8 cellular contexts compared by ENCODE assay signal in the genomic region with DNA sequence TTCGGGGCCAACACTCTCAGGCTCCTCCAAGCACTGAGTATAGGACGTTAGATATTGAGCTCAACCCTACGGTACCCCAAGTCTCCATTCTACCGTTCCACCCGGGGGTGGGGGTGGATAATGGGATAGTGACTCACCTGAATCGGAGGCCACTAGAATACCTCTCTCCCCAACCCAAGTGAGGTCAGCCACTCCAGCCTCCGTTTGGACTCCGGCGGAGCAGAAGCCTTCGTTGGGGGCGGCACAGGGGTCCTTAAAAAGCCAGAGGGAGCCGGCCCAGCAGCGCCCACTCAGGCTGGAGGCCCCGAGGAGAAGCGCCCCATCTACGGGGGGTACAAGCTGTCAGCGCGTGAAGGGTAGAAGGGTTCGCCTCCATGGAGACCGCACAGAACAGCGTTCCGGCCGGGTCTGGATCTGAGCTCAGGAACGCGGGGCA. TPM values are rescaled to one million over a fixed set of nuclear protein-coding genes. Genes with fewer than 3 reads are reported as not detected.
A peak's percentile ranks its signal among the peaks of the same experiment; 100 is the strongest.
DNase-seq lines count a peak whose midpoint lies in the region; ATAC-seq, FAIRE-seq and TF ChIP-seq lines count a peak whose summit lies in the region.

No MANE protein-coding gene starts in this region.

- H3K27me3 ChIP-seq in SJSA1 (replicated peaks) = no peaks in the 10 kb centered on the region
- no peaks in the 10 kb centered on the region for H3K27me3 ChIP-seq in thyroid gland

- 1% methylated on average over 14 to 17 of the region's 25 CpGs for WGBS in mesodermal cell (ENCODE audit: insufficient coverage in 2 of 2), 2 experiments
- WGBS in thyroid gland, 2 donors = 0 to 3% methylated on average over 21 to 25 of the region's 25 CpGs

- peak; percentile 16 for FAIRE-seq in GM12891 (lab: Jason Lieb, UNC)

- H3K36me3 ChIP-seq in SJSA1 (peaks cover 76% of the 10 kb centered on the region), mesodermal cell (ENCODE audit: control insufficient read depth, insufficient read depth, low read length) (peaks cover 64% of the 10 kb centered on the region), thyroid gland (peaks cover 13 to 14% of the 10 kb centered on the region in 2 donors)

- H3K4me1 Mint-ChIP-seq in chondrocyte (ENCODE audit: low read depth) = peaks cover 47% of the 10 kb centered on the region

- peak; percentile 3 for ATAC-seq in HG02623 (IDR thresholded peaks at IDR 0.05; ENCODE audit: unreplicated experiment)

- H3K27ac ChIP-seq in SJSA1 (peak overlapping the region; percentile 12; the same call in 1 of the 2 replicates), mesodermal cell (ENCODE audit: low read depth, low read length, severe bottlenecking) (peak overlapping the region; percentile 38), thyroid gland (peak overlapping the region in 1 of 3 donors; percentile 60)

- TF ChIP-seq CTCF in chondrocyte (IDR thresholded peaks at IDR 0.05) (no peak), thyroid gland (IDR thresholded peaks at IDR 0.05) (no peak)

- H3K4me3 Mint-ChIP-seq in chondrocyte (ENCODE audit: unreplicated experiment) = peak overlapping the region; percentile 100

- DNase-seq in GM12891 (ENCODE audit: insufficient read length, low spot score) (no peak), SJSA1 (ENCODE audit: low read depth in 1 of 2, low spot score in 2 of 2) (peak; percentile 28 to 45), chondrocyte (ENCODE audit: low spot score) (no peak), thyroid gland (no peak), NCI-H2171 (lab: John Stamatoyannopoulos, UW) (no peak), DMS79 treated with DMSO at 0.1 percent for 48 hours (lab: John Stamatoyannopoulos, UW) (no peak)

- no peak for TF ChIP-seq POLR2A in GM12891 (IDR thresholded peaks at IDR 0.05; ENCODE audit: low read depth, low read length)
- no peak for TF ChIP-seq POLR2A in thyroid gland (IDR thresholded peaks at IDR 0.05)

- H3K4me1 ChIP-seq in SJSA1 (replicated peaks) (peaks cover 14% of the 10 kb centered on the region; the same call in 1 of the 2 replicates), mesodermal cell (ENCODE audit: control insufficient read depth, insufficient read depth, low read length, poor library complexity, severe bottlenecking) (peaks cover 21% of the 10 kb centered on the region), thyroid gland (peaks cover 9 to 28% of the 10 kb centered on the region in 2 donors)

- peaks cover 12% of the 10 kb centered on the region for H3K36me3 Mint-ChIP-seq in chondrocyte (ENCODE audit: low read depth)

- peak overlapping the region; percentile 99 for H3K27ac Mint-ChIP-seq in chondrocyte (ENCODE audit: unreplicated experiment)

- no peaks in the 10 kb centered on the region for H3K27me3 Mint-ChIP-seq in chondrocyte (ENCODE audit: low read depth)

- H3K9me3 Mint-ChIP-seq in chondrocyte (ENCODE audit: low read depth) = no peaks in the 10 kb centered on the region

- no peaks in the 10 kb centered on the region for H3K9me3 ChIP-seq in SJSA1 (replicated peaks)
- no peaks in the 10 kb centered on the region for H3K9me3 ChIP-seq in mesodermal cell (ENCODE audit: control insufficient read depth, low read length)
- H3K9me3 ChIP-seq in thyroid gland = no peaks in the 10 kb centered on the region

- H3K4me3 ChIP-seq in SJSA1 = peak overlapping the region; percentile 55
- peak overlapping the region; percentile 89 for H3K4me3 ChIP-seq in mesodermal cell (ENCODE audit: extremely low read depth, insufficient read depth, low read length, poor library complexity, severe bottlenecking)
- peak overlapping the region; percentile 67 to 86 (median 77) for H3K4me3 ChIP-seq in thyroid gland (replicated peaks in 1 of 3)

- intact Hi-C loops in thyroid gland (cut with DNase I) = no loop called here

TF ChIP-seq in GM12891, 5 proteins besides CTCF, POLR2A, EP300 and RAD21:
- TF ChIP-seq TAF1 (IDR thresholded peaks at IDR 0.05; ENCODE audit: low read depth, low read length) = no peak
- TF ChIP-seq PAX5 (IDR thresholded peaks at IDR 0.05; ENCODE audit: insufficient read depth, low read length, severe bottlenecking) = no peak
- no peak for TF ChIP-seq POLR2AphosphoS5 (IDR thresholded peaks at IDR 0.05; ENCODE audit: low read depth, low read length)
- TF ChIP-seq POU2F2 (IDR thresholded peaks at IDR 0.05; ENCODE audit: low read depth, low read length) = no peak
- no peak for TF ChIP-seq SPI1 (IDR thresholded peaks at IDR 0.05; ENCODE audit: low read depth, low read length)

RNA-seq across cellular contexts. Expression of gene WDR77, which starts 0.6 kb away (rescaled TPM):
- 42.0 TPM for polyA plus RNA-seq in GM12891 (2012; ENCODE audit: low read depth, missing spikeins)
- 47.7 and 50.4 TPM in 2 replicates for total RNA-seq in SJSA1 (2014; rRNA removed; shearing (Covaris generic))
- total RNA-seq in chondrocyte = 19.2 to 25.9 TPM (median 19.5 TPM) in 3 replicates
- polyA plus RNA-seq in mesodermal cell (2013, experiment 1 of 2) = 52.0 TPM
- 45.4 TPM for polyA plus RNA-seq in mesodermal cell (2013, experiment 2 of 2)
- total RNA-seq in thyroid gland = 10 to 100 TPM; 19.5 to 36.1 (median 26.3) TPM

RNA-seq across cellular contexts. Expression of gene ATP5PB, which starts 0.8 kb away (rescaled TPM):
- 444 TPM for polyA plus RNA-seq in GM12891 (2012; ENCODE audit: low read depth, missing spikeins)
- 432 and 553 TPM in 2 replicates for total RNA-seq in SJSA1 (2014; rRNA removed; shearing (Covaris generic))
- total RNA-seq in chondrocyte (145 to 183 TPM (median 147 TPM) in 3 replicates), thyroid gland (100 to 1,000 TPM; 128 to 252 (median 193) TPM)
- polyA plus RNA-seq in mesodermal cell (2013, experiment 1 of 2) = 388 TPM
- polyA plus RNA-seq in mesodermal cell (2013, experiment 2 of 2) = 388 TPM

RNA-seq across cellular contexts. Expression of gene OVGP1, which starts 21.0 kb away (rescaled TPM):
- 1.1 TPM for polyA plus RNA-seq in GM12891 (2012; ENCODE audit: low read depth, missing spikeins)
- total RNA-seq in SJSA1 (2014; rRNA removed; shearing (Covaris generic)) = 0.06 and 0.18 TPM in 2 replicates
- total RNA-seq in chondrocyte (0.95 to 1.7 TPM (median 1.1 TPM) in 3 replicates), thyroid gland (1 to 10 TPM; 1.1 to 2.1 (median 1.7) TPM)
- 3.6 TPM for polyA plus RNA-seq in mesodermal cell (2013, experiment 1 of 2)
- polyA plus RNA-seq in mesodermal cell (2013, experiment 2 of 2) = 2.4 TPM

RNA-seq across cellular contexts. Expression of gene C1orf162, which starts 25.3 kb away (rescaled TPM):
- polyA plus RNA-seq in GM12891 (2012; ENCODE audit: low read depth, missing spikeins) = 12.1 TPM
- not detected in 2 replicates for total RNA-seq in SJSA1 (2014; rRNA removed; shearing (Covaris generic))
- total RNA-seq in chondrocyte = 0.17 to 0.34 TPM in 2 of 3 replicates, not detected in the other
- 0.96 TPM for polyA plus RNA-seq in mesodermal cell (2013, experiment 1 of 2)
- polyA plus RNA-seq in mesodermal cell (2013, experiment 2 of 2) = 0.71 TPM
- total RNA-seq in thyroid gland = 10 to 100 TPM in 1 of 4 donors, 1 to 10 TPM in 3; 2.5 to 23.6 (median 6.5) TPM

RNA-seq across cellular contexts. Expression of gene ADORA3, which starts 54.9 kb away (rescaled TPM):
- 0.35 TPM for polyA plus RNA-seq in GM12891 (2012; ENCODE audit: low read depth, missing spikeins)
- total RNA-seq in SJSA1 (2014; rRNA removed; shearing (Covaris generic)) = not detected in 2 replicates
- total RNA-seq in chondrocyte = not detected in 3 replicates
- polyA plus RNA-seq in mesodermal cell (2013, experiment 1 of 2) = not detected
- not detected for polyA plus RNA-seq in mesodermal cell (2013, experiment 2 of 2)
- 1 to 10 TPM; 2.3 to 7.7 (median 3.4) TPM for total RNA-seq in thyroid gland

Comparison
In these comparisons a context has a peak if more than half of its experiments do, and no peak if none do; other contexts are left out.
1. DNase-seq: peak in SJSA1 (2 of 2); none in GM12891 (single experiment), chondrocyte (single experiment), thyroid gland (0 of 2), NCI-H2171 (single experiment) and DMS79 treated with DMSO at 0.1 percent for 48 hours (single experiment).
2. Peak in every context shown above with its lines, with median percentiles within 50 percentile points of each other: H3K4me3 ChIP-seq.